In the genomic region with DNA sequence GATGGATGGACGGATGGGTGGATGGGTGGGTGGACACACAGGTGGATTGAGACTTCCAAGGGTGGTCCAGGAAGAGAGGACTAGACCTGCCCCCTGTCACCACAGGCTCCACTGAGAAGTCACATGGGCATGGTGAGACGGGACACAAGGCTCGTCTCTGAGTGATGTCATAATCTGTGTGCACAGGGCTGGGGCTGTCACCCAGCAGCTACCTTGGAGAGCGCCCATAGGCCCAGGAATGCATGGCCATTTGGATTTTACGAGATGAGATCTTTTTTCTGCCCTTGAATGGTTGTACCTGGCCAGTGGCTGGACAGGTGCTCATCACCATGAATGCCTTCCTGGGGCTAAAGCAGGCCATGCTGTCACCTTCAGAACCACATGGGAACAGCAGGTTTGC, we compare ENCODE assay signal across 2 cellular contexts.
A peak's percentile ranks its signal among the peaks of the same experiment; 100 is the strongest.
TF ChIP-seq lines count a peak whose summit lies in the region.

No MANE protein-coding gene starts in this region.

TF ChIP-seq in GM23338, 12 proteins besides CTCF, POLR2A, EP300 and RAD21:
- TF ChIP-seq, protein P1, sequence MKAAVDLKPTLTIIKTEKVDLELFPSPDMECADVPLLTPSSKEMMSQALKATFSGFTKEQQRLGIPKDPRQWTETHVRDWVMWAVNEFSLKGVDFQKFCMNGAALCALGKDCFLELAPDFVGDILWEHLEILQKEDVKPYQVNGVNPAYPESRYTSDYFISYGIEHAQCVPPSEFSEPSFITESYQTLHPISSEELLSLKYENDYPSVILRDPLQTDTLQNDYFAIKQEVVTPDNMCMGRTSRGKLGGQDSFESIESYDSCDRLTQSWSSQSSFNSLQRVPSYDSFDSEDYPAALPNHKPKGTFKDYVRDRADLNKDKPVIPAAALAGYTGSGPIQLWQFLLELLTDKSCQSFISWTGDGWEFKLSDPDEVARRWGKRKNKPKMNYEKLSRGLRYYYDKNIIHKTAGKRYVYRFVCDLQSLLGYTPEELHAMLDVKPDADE (IDR thresholded peaks at IDR 0.05): no peak
- TF ChIP-seq, protein P2, sequence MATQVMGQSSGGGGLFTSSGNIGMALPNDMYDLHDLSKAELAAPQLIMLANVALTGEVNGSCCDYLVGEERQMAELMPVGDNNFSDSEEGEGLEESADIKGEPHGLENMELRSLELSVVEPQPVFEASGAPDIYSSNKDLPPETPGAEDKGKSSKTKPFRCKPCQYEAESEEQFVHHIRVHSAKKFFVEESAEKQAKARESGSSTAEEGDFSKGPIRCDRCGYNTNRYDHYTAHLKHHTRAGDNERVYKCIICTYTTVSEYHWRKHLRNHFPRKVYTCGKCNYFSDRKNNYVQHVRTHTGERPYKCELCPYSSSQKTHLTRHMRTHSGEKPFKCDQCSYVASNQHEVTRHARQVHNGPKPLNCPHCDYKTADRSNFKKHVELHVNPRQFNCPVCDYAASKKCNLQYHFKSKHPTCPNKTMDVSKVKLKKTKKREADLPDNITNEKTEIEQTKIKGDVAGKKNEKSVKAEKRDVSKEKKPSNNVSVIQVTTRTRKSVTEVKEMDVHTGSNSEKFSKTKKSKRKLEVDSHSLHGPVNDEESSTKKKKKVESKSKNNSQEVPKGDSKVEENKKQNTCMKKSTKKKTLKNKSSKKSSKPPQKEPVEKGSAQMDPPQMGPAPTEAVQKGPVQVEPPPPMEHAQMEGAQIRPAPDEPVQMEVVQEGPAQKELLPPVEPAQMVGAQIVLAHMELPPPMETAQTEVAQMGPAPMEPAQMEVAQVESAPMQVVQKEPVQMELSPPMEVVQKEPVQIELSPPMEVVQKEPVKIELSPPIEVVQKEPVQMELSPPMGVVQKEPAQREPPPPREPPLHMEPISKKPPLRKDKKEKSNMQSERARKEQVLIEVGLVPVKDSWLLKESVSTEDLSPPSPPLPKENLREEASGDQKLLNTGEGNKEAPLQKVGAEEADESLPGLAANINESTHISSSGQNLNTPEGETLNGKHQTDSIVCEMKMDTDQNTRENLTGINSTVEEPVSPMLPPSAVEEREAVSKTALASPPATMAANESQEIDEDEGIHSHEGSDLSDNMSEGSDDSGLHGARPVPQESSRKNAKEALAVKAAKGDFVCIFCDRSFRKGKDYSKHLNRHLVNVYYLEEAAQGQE (IDR thresholded peaks at IDR 0.05; ENCODE audit: unreplicated experiment): peak; percentile 68
- TF ChIP-seq CREB1 (CRISPR knock-in tag; IDR thresholded peaks at IDR 0.05; ENCODE audit: low read depth): 0 out of 2 replicates have a peak, but pooled peaks have one; percentile 8
- TF ChIP-seq ZNF331 (CRISPR knock-in tag; IDR thresholded peaks at IDR 0.05; ENCODE audit: low read depth): no peak
- TF ChIP-seq JUNB (IDR thresholded peaks at IDR 0.05; ENCODE audit: unreplicated experiment): no peak
- no peak for TF ChIP-seq STAT1 (IDR thresholded peaks at IDR 0.05; ENCODE audit: unreplicated experiment)

TF ChIP-seq in liver, 16 proteins besides CTCF, POLR2A, EP300 and RAD21 (continued from another document):
- TF ChIP-seq, protein P2 (IDR thresholded peaks at IDR 0.05): peak; percentile 96
- TF ChIP-seq YY1 (IDR thresholded peaks at IDR 0.05): no peak
- TF ChIP-seq, protein P3, sequence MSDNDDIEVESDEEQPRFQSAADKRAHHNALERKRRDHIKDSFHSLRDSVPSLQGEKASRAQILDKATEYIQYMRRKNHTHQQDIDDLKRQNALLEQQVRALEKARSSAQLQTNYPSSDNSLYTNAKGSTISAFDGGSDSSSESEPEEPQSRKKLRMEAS (IDR thresholded peaks at IDR 0.05): no peak
TF ChIP-seq in liver: peak in this region for 1.
